In the genomic region with DNA sequence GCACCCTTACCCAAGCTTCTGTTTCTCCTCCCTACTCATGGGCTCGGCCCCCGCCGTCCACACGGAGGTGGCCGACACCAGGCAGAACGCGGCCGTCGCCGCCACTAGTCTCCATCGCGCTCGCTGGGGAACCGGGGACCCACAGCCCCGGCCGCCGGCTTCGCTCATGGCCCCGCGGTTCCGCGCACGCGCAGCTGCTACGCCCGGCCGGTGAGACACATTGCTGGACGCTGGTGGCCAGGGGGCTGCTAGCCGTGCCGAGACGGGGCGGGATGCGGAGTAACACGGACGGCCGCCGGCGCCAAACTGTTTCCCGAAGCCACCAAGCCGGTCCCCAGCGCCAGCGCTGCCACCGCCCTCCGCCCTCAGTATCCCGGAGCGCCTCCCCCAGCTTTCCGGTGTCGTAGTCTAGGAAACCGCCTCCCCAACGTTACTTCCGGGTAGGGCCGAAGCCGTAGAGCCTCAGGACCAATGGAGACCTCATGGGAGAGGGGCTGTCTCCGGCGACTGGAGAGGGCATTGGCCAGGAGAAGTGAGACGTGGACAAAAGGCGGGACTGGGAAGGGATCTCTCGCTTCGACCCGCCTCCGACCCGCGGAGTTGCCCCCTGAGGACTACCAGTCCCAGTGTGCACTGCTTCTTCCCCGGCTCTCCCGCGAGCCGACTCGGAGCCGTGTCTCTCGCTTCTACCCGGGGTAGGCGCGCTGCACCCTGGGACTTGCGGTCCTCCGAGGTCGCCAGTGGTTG, we compare ENCODE assay signal across 8 cellular contexts. TPM values are rescaled to one million over a fixed set of nuclear protein-coding genes. Genes with fewer than 3 reads are reported as not detected.
A peak's percentile ranks its signal among the peaks of the same experiment; 100 is the strongest.
DNase-seq lines count a peak whose midpoint lies in the region; ATAC-seq lines count a peak whose summit lies in the region.

A gene with protein sequence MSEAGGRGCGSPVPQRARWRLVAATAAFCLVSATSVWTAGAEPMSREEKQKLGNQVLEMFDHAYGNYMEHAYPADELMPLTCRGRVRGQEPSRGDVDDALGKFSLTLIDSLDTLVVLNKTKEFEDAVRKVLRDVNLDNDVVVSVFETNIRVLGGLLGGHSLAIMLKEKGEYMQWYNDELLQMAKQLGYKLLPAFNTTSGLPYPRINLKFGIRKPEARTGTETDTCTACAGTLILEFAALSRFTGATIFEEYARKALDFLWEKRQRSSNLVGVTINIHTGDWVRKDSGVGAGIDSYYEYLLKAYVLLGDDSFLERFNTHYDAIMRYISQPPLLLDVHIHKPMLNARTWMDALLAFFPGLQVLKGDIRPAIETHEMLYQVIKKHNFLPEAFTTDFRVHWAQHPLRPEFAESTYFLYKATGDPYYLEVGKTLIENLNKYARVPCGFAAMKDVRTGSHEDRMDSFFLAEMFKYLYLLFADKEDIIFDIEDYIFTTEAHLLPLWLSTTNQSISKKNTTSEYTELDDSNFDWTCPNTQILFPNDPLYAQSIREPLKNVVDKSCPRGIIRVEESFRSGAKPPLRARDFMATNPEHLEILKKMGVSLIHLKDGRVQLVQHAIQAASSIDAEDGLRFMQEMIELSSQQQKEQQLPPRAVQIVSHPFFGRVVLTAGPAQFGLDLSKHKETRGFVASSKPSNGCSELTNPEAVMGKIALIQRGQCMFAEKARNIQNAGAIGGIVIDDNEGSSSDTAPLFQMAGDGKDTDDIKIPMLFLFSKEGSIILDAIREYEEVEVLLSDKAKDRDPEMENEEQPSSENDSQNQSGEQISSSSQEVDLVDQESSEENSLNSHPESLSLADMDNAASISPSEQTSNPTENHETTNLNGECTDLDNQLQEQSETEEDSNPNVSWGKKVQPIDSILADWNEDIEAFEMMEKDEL (minus strand): TSS at position 380 of the 747 bp plus-strand sequence. CDS start 212 bp downstream, at position 168.

- peak within 1 kb of the TSS; percentile 74 to 90 (median 81) for H3K4me2 ChIP-seq in BLaER1 treated with 17β-estradiol and CSF1 and Interleukin-3, amounts not matched to agents 10 nM and 100 nM

- peak within 1 kb of the TSS; percentile 89 to 99 (median 96) for H3K9ac ChIP-seq in BLaER1 treated with 17β-estradiol and CSF1 and Interleukin-3, amounts not matched to agents 10 nM and 100 nM

- intact Hi-C loops in left colon (cut with DNase I, micrococcal nuclease) = loop anchor here in 1 of 2 donors (2.0 kb wide), 1 partner anchor 50 kb away; no protein-coding TSS in a partner anchor

- H3K4me1 ChIP-seq in BLaER1 treated with 17β-estradiol and CSF1 and Interleukin-3, amounts not matched to agents 10 nM and 100 nM = peaks cover 13 to 39% (median 24%) of the 10 kb centered on the region in 10 experiments

- H3K4me3 ChIP-seq in BLaER1 treated with 17β-estradiol and CSF1 and Interleukin-3, amounts not matched to agents 10 nM and 100 nM = peak within 1 kb of the TSS; percentile 75 to 99 (median 96)

- no peaks in the 10 kb centered on the region for H3K27me3 ChIP-seq in BLaER1 treated with 17β-estradiol and CSF1 and Interleukin-3, amounts not matched to agents 10 nM and 100 nM

- H3K9me3 ChIP-seq in BLaER1 treated with 17β-estradiol and CSF1 and Interleukin-3, amounts not matched to agents 10 nM and 100 nM (replicated peaks in 1 of 11) = no peaks in the 10 kb centered on the region

- ATAC-seq in GM19351 (IDR thresholded peaks at IDR 0.05; ENCODE audit: unreplicated experiment) (peak; percentile 92), HG03521 (IDR thresholded peaks at IDR 0.05; ENCODE audit: unreplicated experiment) (peak; percentile 90), left colon (peak; percentile 89)

- H4K20me1 ChIP-seq in BLaER1 treated with 17β-estradiol and CSF1 and Interleukin-3, amounts not matched to agents 10 nM and 100 nM = peaks cover 0 to 11% (median 0%) of the 10 kb centered on the region in 11 experiments; a peak in 6 of 22 replicates

- H3K36me3 ChIP-seq in BLaER1 treated with 17β-estradiol and CSF1 and Interleukin-3, amounts not matched to agents 10 nM and 100 nM = peaks cover 0 to 4% (median 0%) of the 10 kb centered on the region in 11 experiments; a peak in 3 of 22 replicates

- H3K27ac ChIP-seq in BLaER1 treated with 17β-estradiol and CSF1 and Interleukin-3, amounts not matched to agents 10 nM and 100 nM = peak within 1 kb of the TSS; percentile 83 to 98 (median 95)

- peak; percentile 98 for DNase-seq in NCI-H748 (lab: John Stamatoyannopoulos, UW; ENCODE audit: unreplicated experiment)
- DNase-seq in activated CD4-positive, alpha-beta T cell treated with anti-CD3 and anti-CD28 coated beads, Interleukin-2, amount 50 U/mL, for 1 hour = peak; percentile 96
- peak; percentile 96 for DNase-seq in cortex of kidney (lab: John Stamatoyannopoulos, UW)
- DNase-seq in left colon = peak; percentile 97 to 100
- DNase-seq in stimulated activated CD4-positive, alpha-beta T cell treated with anti-CD3 and anti-CD28 coated beads, Interleukin-1b, Interleukin-23, amount 100 ng/mL, for 48 hours = peak; percentile 99

RNA-seq across cellular contexts. Expression of the gene that starts here (rescaled TPM):
- total RNA-seq in left colon = 10 to 100 TPM; 68.6 to 81.6 TPM

Comparison
In these comparisons a context has a peak if more than half of its experiments do, and no peak if none do; other contexts are left out.
1. Peak in every context shown above with its lines: DNase-seq, ATAC-seq, H3K4me3 ChIP-seq and H3K27ac ChIP-seq.